In the genomic region with DNA sequence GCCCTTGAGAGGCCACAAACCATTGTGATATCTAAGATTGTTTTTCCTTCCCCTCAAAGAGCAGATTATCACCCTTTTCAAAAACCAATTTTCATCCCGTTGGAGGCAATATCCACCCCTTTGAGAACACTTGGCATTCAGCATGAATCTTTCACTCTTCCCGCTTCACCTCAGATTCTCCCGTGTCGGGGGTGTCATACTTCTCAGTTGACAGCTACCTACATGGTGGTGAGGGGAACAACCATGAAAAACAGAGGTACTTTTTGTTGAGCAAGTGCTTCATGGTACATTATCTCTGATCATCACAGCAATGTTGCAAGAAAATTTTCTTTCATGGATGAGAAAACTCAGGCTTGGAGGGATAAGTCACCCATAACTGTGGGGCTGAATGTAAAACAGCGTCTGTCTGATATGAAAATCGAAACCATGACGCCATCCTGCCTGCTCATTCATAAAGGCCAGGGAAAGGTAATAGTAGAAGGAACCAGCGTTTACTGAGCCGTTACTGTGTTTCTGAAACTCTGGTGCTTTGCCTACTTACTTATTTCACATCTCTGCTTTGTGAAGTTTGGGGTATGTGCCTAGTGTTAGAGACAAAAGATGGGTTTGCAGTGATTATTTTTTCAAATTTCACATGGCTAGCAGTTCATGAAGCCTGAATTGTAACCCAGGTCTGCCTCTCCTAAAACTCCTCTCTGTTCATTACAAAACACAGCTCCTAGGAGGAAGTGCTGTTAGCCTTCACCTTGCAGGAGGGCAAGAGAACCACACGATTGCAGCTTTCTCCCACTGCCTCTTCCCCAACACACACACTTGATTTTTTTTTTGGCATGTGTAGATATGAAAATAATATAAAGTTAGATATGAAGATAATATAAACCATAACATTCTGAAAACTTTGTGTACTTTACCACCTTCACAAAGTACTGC, we compare ENCODE assay signal across 13 cellular contexts. TPM values are rescaled to one million over a fixed set of nuclear protein-coding genes. Genes with fewer than 3 reads are reported as not detected.
DNase-seq lines count a peak whose midpoint lies in the region; ATAC-seq, FAIRE-seq and TF ChIP-seq lines count a peak whose summit lies in the region.
"Had no signal": no experiment of that assay in that cellular context is flagged by ENCODE, and none has a peak within 500 bp of the region (broad histone marks: within the 10 kb centered on the region; RNA-seq: fewer than 3 reads in every experiment).

No MANE protein-coding gene starts in this region.

- H3K27me3 ChIP-seq in dorsolateral prefrontal cortex = peaks cover 0 to 4% (median 0%) of the 10 kb centered on the region in 45 donors
- H3K27me3 ChIP-seq in MG63 = peaks cover 13% of the 10 kb centered on the region

- H3K27ac ChIP-seq in dorsolateral prefrontal cortex = peak overlapping the region in 3 of 59 donors; percentile 19 to 40 (median 39)
- H3K27ac ChIP-seq: HL-60 had no signal

- ATAC-seq in GM19452 (IDR thresholded peaks at IDR 0.05; ENCODE audit: unreplicated experiment) = peak; percentile 78
- peak; percentile 93 for ATAC-seq in HG02885 (IDR thresholded peaks at IDR 0.05; ENCODE audit: poor library complexity, unreplicated experiment)
- ATAC-seq: sciatic nerve had no signal

- no peaks in the 10 kb centered on the region for H3K36me3 ChIP-seq in MG63

- intact Hi-C loops in dorsolateral prefrontal cortex (cut with DNase I) = no loop called here

- no peak for TF ChIP-seq POLR2A in GM12891 (IDR thresholded peaks at IDR 0.05; ENCODE audit: low read depth, low read length)

- DNase-seq in GM12891 (ENCODE audit: insufficient read length, low spot score) (no peak), NCI-H526 treated with DMSO at 0.1 percent for 48 hours (lab: John Stamatoyannopoulos, UW) (peak; percentile 53), dorsolateral prefrontal cortex (no peak), MG63 (no peak), NCI-H146 treated with DMSO at 0.1 percent for 48 hours (lab: John Stamatoyannopoulos, UW; ENCODE audit: unreplicated experiment) (no peak), NCI-H1092 treated with DMSO at 0.1 percent for 48 hours (lab: John Stamatoyannopoulos, UW) (no peak)
- DNase-seq: activated CD4-positive, alpha-beta T cell treated with anti-CD3 and anti-CD28 coated beads for 4 hours; AML-193; NCI-H1436 had no signal

- peak; percentile 38 for FAIRE-seq in GM12891 (lab: Jason Lieb, UNC)

- H3K4me3 ChIP-seq in dorsolateral prefrontal cortex (no peak overlapping the region), MG63 (no peak overlapping the region)

- H3K9me3 ChIP-seq in MG63 = 0 out of 2 replicates have a peak, but pooled peaks cover 2% of the 10 kb centered on the region

- no peak for TF ChIP-seq CTCF in dorsolateral prefrontal cortex (IDR thresholded peaks at IDR 0.05 in 54 of 56, conservative IDR thresholded peaks at IDR 0.05 in 2 of 56; ENCODE audit: low read depth in 1 of 56, partially characterized antibody in 56 of 56)

TF ChIP-seq in GM12891, 5 proteins besides CTCF, POLR2A, EP300 and RAD21:
- peak; percentile 62 for TF ChIP-seq SPI1 (IDR thresholded peaks at IDR 0.05; ENCODE audit: low read depth, low read length)
- TF ChIP-seq POU2F2 (IDR thresholded peaks at IDR 0.05; ENCODE audit: low read depth, low read length) = no peak

RNA-seq across cellular contexts. Expression of gene SV2B, which starts 35.4 kb away (rescaled TPM):
- 1.6 TPM for polyA plus RNA-seq in GM12891 (2012; ENCODE audit: low read depth, missing spikeins)
- total RNA-seq in dorsolateral prefrontal cortex = 100 to 1,000 TPM in 119 of 120 experiments, 10 to 100 TPM in 1; 93.1 to 384 (median 276) TPM
- total RNA-seq in MG63 (2014; rRNA removed; shearing (Covaris generic); ENCODE audit: low replicate concordance) = not detected in 2 replicates

Comparison
In these comparisons a context has a peak if more than half of its experiments do, and no peak if none do; other contexts are left out.
1. RNA of gene SV2B, which starts 35.4 kb away (total RNA-seq): 93.1 to 384 TPM in dorsolateral prefrontal cortex; not detected in MG63; every median in the first group is over 10 times any median in the second.